13 cellular contexts compared by ENCODE assay signal in genomic region chr19:19059018-19059836, GRCh38. TPM values are rescaled to one million over a fixed set of nuclear protein-coding genes. Genes with fewer than 3 reads are reported as not detected.
A peak's percentile ranks its signal among the peaks of the same experiment; 100 is the strongest.
DNase-seq lines count a peak whose midpoint lies in the region; ATAC-seq, FAIRE-seq and TF ChIP-seq lines count a peak whose summit lies in the region.
"Had no signal": no experiment of that assay in that cellular context is flagged by ENCODE, and none has a peak within 500 bp of the region (broad histone marks: within the 10 kb centered on the region; RNA-seq: fewer than 3 reads in every experiment).

No MANE protein-coding gene starts in this region.

- 28% methylated on average over 17 of the region's 17 CpGs for WGBS in K562 (ENCODE audit: insufficient coverage, low coverage, missing lambda C conversion rate)
- 57 to 60% methylated on average over 10 to 17 of the region's 17 CpGs for WGBS in testis, 2 donors

- TF ChIP-seq EP300 in K562 (IDR thresholded peaks at IDR 0.05; ENCODE audit: low read length), result peak; percentile 70

- POLR2A ChIA-PET in K562 (lab: Yijun Ruan, JAX), result interaction anchor here (0.6 to 1.7 kb wide), 7 partner anchors 9 to 463 kb away, joined by 3 to 11 read pairs (median 3); no protein-coding TSS in a partner anchor

- H3K9me3 Mint-ChIP-seq in nephron progenitor cell, result no peaks in the 10 kb centered on the region
- H3K9me3 Mint-ChIP-seq: IgD-negative memory B cell had no signal

- H3K9me3 ChIP-seq in K562 (replicated peaks; ENCODE audit: control insufficient read depth, insufficient read depth, low read depth, low read length), result no peaks in the 10 kb centered on the region
- no peaks in the 10 kb centered on the region for H3K9me3 ChIP-seq in testis
- H3K9me3 ChIP-seq: BLaER1 treated with 17β-estradiol and CSF1 and Interleukin-3, amounts not matched to agents 10 nM and 100 nM; HAP-1 had no signal

- CTCF ChIA-PET in K562 (lab: Yijun Ruan, JAX; ENCODE audit: low intra/inter-chr PET ratio), result no interaction called here

- peaks cover 39% of the 10 kb centered on the region for H3K79me2 ChIP-seq in K562 (ENCODE audit: control insufficient read depth, insufficient read depth, low read length)

- FAIRE-seq in HTR-8/SVneo (lab: Jason Lieb, UNC) (peak; percentile 9), K562 (lab: Jason Lieb, UNC) (peak; percentile 87)

- no peak overlapping the region; the same call in 1 of the 2 replicates for H3K4me3 ChIP-seq in K562
- H3K4me3 ChIP-seq in testis, result no peak overlapping the region
- H3K4me3 ChIP-seq: BLaER1 treated with 17β-estradiol and CSF1 and Interleukin-3, amounts not matched to agents 10 nM and 100 nM; HAP-1 had no signal

- no TSS peak for BruUV-seq in K562 (replicated peaks; lab: Mats Ljungman, UMichigan)

- TF ChIP-seq RAD21 in K562 (CRISPR knock-in tag; conservative IDR thresholded peaks at IDR 0.05 in 1 of 2, IDR thresholded peaks at IDR 0.05 in 1 of 2), result no peak

- H3K27ac Mint-ChIP-seq in nephron progenitor cell, result peak overlapping the region; percentile 94
- H3K27ac Mint-ChIP-seq: IgD-negative memory B cell had no signal

- H3K36me3 Mint-ChIP-seq in nephron progenitor cell (ENCODE audit: low read depth), result peaks cover 8% of the 10 kb centered on the region
- H3K36me3 Mint-ChIP-seq: IgD-negative memory B cell had no signal

- peak overlapping the region; percentile 84 to 90 for H3K9ac ChIP-seq in K562 (ENCODE audit: insufficient read depth in 1 of 2, low read depth in 2 of 2, low read length in 2 of 2)

- no peak overlapping the region for H2AFZ ChIP-seq in K562 (ENCODE audit: low read depth, low read length)

- no peak for DNase-seq in HTR-8/SVneo (ENCODE audit: insufficient read length, low spot score)
- DNase-seq in K562 (ENCODE audit: extremely low read depth in 1 of 4, low spot score in 3 of 4), result peak; percentile 50 to 72 (median 62)
- DNase-seq in nephron progenitor cell, result no peak
- peak; percentile 58 for DNase-seq in testis
- no peak for DNase-seq in NCI-H2029 (lab: John Stamatoyannopoulos, UW)
- no peak for DNase-seq in activated CD4-positive, alpha-beta T cell treated with anti-CD3 and anti-CD28 coated beads, Interleukin-2, amount 50 U/mL, for 48 hours
- DNase-seq: DMS79 treated with DMSO at 0.1 percent for 48 hours, NCI-H1105 had no signal

- in situ Hi-C loops in K562 (cut with MboI), result loop anchor here (5.0 kb wide), 1 partner anchor 78 kb away; the partner anchor contains the start of gene TMEM161A

- TF ChIP-seq POLR2A in K562 (conservative IDR thresholded peaks at IDR 0.05) (no peak; the same call in 1 of the 2 replicates), testis (IDR thresholded peaks at IDR 0.05) (no peak)

- TF ChIP-seq CTCF in K562 (IDR thresholded peaks at IDR 0.05 in 2 of 3, conservative IDR thresholded peaks at IDR 0.05 in 1 of 3; ENCODE audit: insufficient read depth in 2 of 3, low read depth in 1 of 3, low read length in 3 of 3) (no peak), nephron progenitor cell (IDR thresholded peaks at IDR 0.05) (no peak), testis (IDR thresholded peaks at IDR 0.05) (no peak)

- H3K4me1 Mint-ChIP-seq in nephron progenitor cell, result peaks cover 50% of the 10 kb centered on the region

- H3K27me3 ChIP-seq in K562 (ENCODE audit: control insufficient read depth in 2 of 2, insufficient read depth in 2 of 2, low read length in 2 of 2) (no peaks in the 10 kb centered on the region; a peak in 1 of 5 replicates), testis (no peaks in the 10 kb centered on the region)
- H3K27me3 ChIP-seq: BLaER1 treated with 17β-estradiol and CSF1 and Interleukin-3, amounts not matched to agents 10 nM and 100 nM had no signal

- H3K4me2 ChIP-seq in K562 (ENCODE audit: insufficient read depth, low read length), result peak overlapping the region; percentile 95
- H3K4me2 ChIP-seq: BLaER1 treated with 17β-estradiol and CSF1 and Interleukin-3, amounts not matched to agents 10 nM and 100 nM had no signal

- H3K4me3 Mint-ChIP-seq in nephron progenitor cell, result no peak overlapping the region

- 0 out of 2 replicates have a peak, but pooled peaks cover under 1% of the 10 kb centered on the region for H4K20me1 ChIP-seq in K562 (replicated peaks; ENCODE audit: control insufficient read depth, insufficient read depth, low read length)

- ATAC-seq in K562 (peak; percentile 1; the same call in 1 of the 3 replicates), HG03469 (IDR thresholded peaks at IDR 0.05; ENCODE audit: unreplicated experiment) (no peak)
- ATAC-seq: Panc1 had no signal

- H3K27ac ChIP-seq in K562 (ENCODE audit: extremely low read depth, low read depth, low read length) (peak overlapping the region; percentile 89), testis (peak overlapping the region in 1 of 2 donors; percentile 19)

- H3K27me3 Mint-ChIP-seq in nephron progenitor cell (ENCODE audit: low read depth, poor library complexity), result peaks cover 3% of the 10 kb centered on the region
- H3K27me3 Mint-ChIP-seq: IgD-negative memory B cell had no signal

- H3K36me3 ChIP-seq in K562 (ENCODE audit: control insufficient read depth, insufficient read depth, low read length) (peaks cover 62% of the 10 kb centered on the region), testis (ENCODE audit: low read depth, missing control alignments) (no peaks in the 10 kb centered on the region)

- peaks cover 3% of the 10 kb centered on the region for H3K9me1 ChIP-seq in K562 (ENCODE audit: control insufficient read depth, insufficient read depth, low read length)

- intact Hi-C loops in K562 (cut with micrococcal nuclease) (loop anchor here (10.0 kb wide), 1 partner anchor 266 kb away; the partner anchor contains the start of genes MAU2 and SUGP1), testis (cut with DNase I; ENCODE audit: low total_unique reads) (no loop called here)

- H3K4me1 ChIP-seq in K562 (replicated peaks in 1 of 2; ENCODE audit: control insufficient read depth in 2 of 2, insufficient read depth in 2 of 2, low read length in 2 of 2) (peaks cover 47 to 87% of the 10 kb centered on the region in 2 experiments), testis (peaks cover 16% of the 10 kb centered on the region)

RNA-seq across cellular contexts. Expression of gene SLC25A42, which starts 4.6 kb away (rescaled TPM):
- 32.0 and 85.4 TPM in 2 replicates for total RNA-seq in K562 (2011; cell fraction: chromatin; rRNA removed; ENCODE audit: low replicate concordance)
- total RNA-seq in K562 (2011; cell fraction: nucleolus; rRNA removed), result 50.1 and 57.7 TPM in 2 replicates
- 45.2 and 57.4 TPM in 2 replicates for total RNA-seq in K562 (2011; cell fraction: nucleoplasm; rRNA removed)
- total RNA-seq in K562 (2014; rRNA removed) (14.1 and 15.1 TPM in 2 replicates), K562 (2014; rRNA removed; fragmentation: Illumina TruSeq; extraction: Trizol) (7.9 and 10.5 TPM in 2 replicates), K562 (2015; rRNA removed; fragmentation: Illumina TruSeq; extraction: Trizol) (8.7 and 9.9 TPM in 2 replicates), K562 (2021) (30.2 and 32.2 TPM in 2 replicates), testis (10 to 100 TPM; 14.3 to 14.7 TPM)
- polyA plus RNA-seq in K562 (2011; rRNA removed) (17.0 and 19.4 TPM in 2 replicates), K562 (2014; fragmentation: Illumina TruSeq; extraction: Trizol) (16.4 and 23.3 TPM in 2 replicates), K562 (2014; fragmentation: Nextera tagmentation; extraction: Ambion mirVana) (1 to 10 TPM in 1 of 2 experiments, under 1 TPM in 1; 0.59 to 2.0 TPM), K562 (2014; rRNA removed) (24.7 and 25.5 TPM in 2 replicates), testis (ENCODE audit: insufficient read depth, low read depth, low replicate concordance) (14.0 TPM)
- 21.5 and 36.4 TPM in 2 replicates for polyA plus RNA-seq in K562 (2011; cell fraction: cytosol; rRNA removed)
- polyA plus RNA-seq in K562 (2011; cell fraction: nucleus; rRNA removed), result 66.0 and 91.7 TPM in 2 replicates
- polyA plus RNA-seq in K562 (2012), result 17.8 and 23.7 TPM in 2 replicates
- 6.5 and 10.2 TPM in 2 replicates for polyA minus RNA-seq in K562 (2011; rRNA and poly(A)+ RNA removed)
- 11.4 and 14.1 TPM in 2 replicates for polyA minus RNA-seq in K562 (2011; cell fraction: cytosol; rRNA and poly(A)+ RNA removed)
- 13.1 and 13.3 TPM in 2 replicates for polyA minus RNA-seq in K562 (2011; cell fraction: nucleus; rRNA and poly(A)+ RNA removed)

RNA-seq across cellular contexts. Expression of gene ARMC6, which starts 25.8 kb away (rescaled TPM):
- 30.4 and 88.7 TPM in 2 replicates for total RNA-seq in K562 (2011; cell fraction: chromatin; rRNA removed; ENCODE audit: low replicate concordance)
- total RNA-seq in K562 (2011; cell fraction: nucleolus; rRNA removed), result 63.9 and 75.1 TPM in 2 replicates
- 40.5 and 41.2 TPM in 2 replicates for total RNA-seq in K562 (2011; cell fraction: nucleoplasm; rRNA removed)
- total RNA-seq in K562 (2014; rRNA removed) (93.4 and 116 TPM in 2 replicates), K562 (2014; rRNA removed; fragmentation: Illumina TruSeq; extraction: Trizol) (25.9 and 40.9 TPM in 2 replicates), K562 (2015; rRNA removed; fragmentation: Illumina TruSeq; extraction: Trizol) (62.3 and 63.9 TPM in 2 replicates), K562 (2021) (69.2 and 73.4 TPM in 2 replicates), testis (10 to 100 TPM; 53.2 to 57.0 TPM)
- polyA plus RNA-seq in K562 (2011; rRNA removed) (38.1 and 47.1 TPM in 2 replicates), K562 (2014; fragmentation: Illumina TruSeq; extraction: Trizol) (63.6 and 75.5 TPM in 2 replicates), K562 (2014; fragmentation: Nextera tagmentation; extraction: Ambion mirVana) (1 to 10 TPM; 2.1 to 5.4 TPM), K562 (2014; rRNA removed) (65.4 and 76.3 TPM in 2 replicates), testis (ENCODE audit: insufficient read depth, low read depth, low replicate concordance) (62.0 TPM)
- 48.2 and 88.3 TPM in 2 replicates for polyA plus RNA-seq in K562 (2011; cell fraction: cytosol; rRNA removed)
- 48.6 and 65.2 TPM in 2 replicates for polyA plus RNA-seq in K562 (2011; cell fraction: nucleus; rRNA removed)
- 53.4 and 54.5 TPM in 2 replicates for polyA plus RNA-seq in K562 (2012)
- 23.4 and 39.5 TPM in 2 replicates for polyA minus RNA-seq in K562 (2011; rRNA and poly(A)+ RNA removed)
- polyA minus RNA-seq in K562 (2011; cell fraction: cytosol; rRNA and poly(A)+ RNA removed), result 50.9 and 61.3 TPM in 2 replicates
- 25.5 and 25.7 TPM in 2 replicates for polyA minus RNA-seq in K562 (2011; cell fraction: nucleus; rRNA and poly(A)+ RNA removed)

RNA-seq across cellular contexts. Expression of gene SUGP2, which starts 25.9 kb away (rescaled TPM):
- total RNA-seq in K562 (2011; cell fraction: chromatin; rRNA removed; ENCODE audit: low replicate concordance), result 383 and 414 TPM in 2 replicates
- 210 and 215 TPM in 2 replicates for total RNA-seq in K562 (2011; cell fraction: nucleolus; rRNA removed)
- 214 and 219 TPM in 2 replicates for total RNA-seq in K562 (2011; cell fraction: nucleoplasm; rRNA removed)
- 50.6 and 61.7 TPM in 2 replicates for total RNA-seq in K562 (2014; rRNA removed)
- 63.1 and 70.8 TPM in 2 replicates for total RNA-seq in K562 (2014; rRNA removed; fragmentation: Illumina TruSeq; extraction: Trizol)
- total RNA-seq in K562 (2015; rRNA removed; fragmentation: Illumina TruSeq; extraction: Trizol), result 60.5 and 61.8 TPM in 2 replicates
- 96.4 and 97.5 TPM in 2 replicates for total RNA-seq in K562 (2021)
- 101 and 135 TPM in 2 replicates for polyA plus RNA-seq in K562 (2011; rRNA removed)
- 49.7 and 83.6 TPM in 2 replicates for polyA plus RNA-seq in K562 (2011; cell fraction: cytosol; rRNA removed)
- 318 and 368 TPM in 2 replicates for polyA plus RNA-seq in K562 (2011; cell fraction: nucleus; rRNA removed)
- polyA plus RNA-seq in K562 (2012), result 73.8 and 103 TPM in 2 replicates
- 82.8 and 89.9 TPM in 2 replicates for polyA plus RNA-seq in K562 (2014; fragmentation: Illumina TruSeq; extraction: Trizol)
- polyA plus RNA-seq in K562 (2014; fragmentation: Nextera tagmentation; extraction: Ambion mirVana), result 10 to 100 TPM; 13.1 to 22.6 TPM
- polyA plus RNA-seq in K562 (2014; rRNA removed), result 93.0 and 120 TPM in 2 replicates
- 58.5 and 77.2 TPM in 2 replicates for polyA minus RNA-seq in K562 (2011; rRNA and poly(A)+ RNA removed)
- polyA minus RNA-seq in K562 (2011; cell fraction: cytosol; rRNA and poly(A)+ RNA removed), result 32.1 and 32.5 TPM in 2 replicates
- polyA minus RNA-seq in K562 (2011; cell fraction: nucleus; rRNA and poly(A)+ RNA removed), result 80.9 and 135 TPM in 2 replicates
- total RNA-seq in testis, result 100 to 1,000 TPM; 176 to 254 TPM
- polyA plus RNA-seq in testis (ENCODE audit: insufficient read depth, low read depth, low replicate concordance), result 331 TPM

Comparison
In these comparisons a context has a peak if more than half of its experiments do, and no peak if none do; other contexts are left out.
1. DNase-seq: peak in K562 (4 of 4) and testis (single experiment); none in HTR-8/SVneo (single experiment), nephron progenitor cell (single experiment), NCI-H2029 (single experiment) and activated CD4-positive, alpha-beta T cell treated with anti-CD3 and anti-CD28 coated beads, Interleukin-2, amount 50 U/mL, for 48 hours (0 of 2).